ENCODE assay signal across 8 cellular contexts in genomic region chr2:156437272-156437671, GRCh38. TPM values are rescaled to one million over a fixed set of nuclear protein-coding genes. Genes with fewer than 3 reads are reported as not detected.
DNase-seq lines count a peak whose midpoint lies in the region; ATAC-seq and TF ChIP-seq lines count a peak whose summit lies in the region.

No MANE protein-coding gene starts in this region.

- H3K4me3 ChIP-seq in ACC112 (ENCODE audit: low read depth, low read length) (peak overlapping the region; percentile 85), WERI-Rb-1 (ENCODE audit: low read depth, low read length) (peak overlapping the region; percentile 89), left ventricle myocardium inferior (peak overlapping the region; percentile 86)

- H3K36me3 ChIP-seq in ACC112 (ENCODE audit: insufficient read depth, low read length) (0 out of 2 replicates have a peak, but pooled peaks cover 4% of the 10 kb centered on the region), WERI-Rb-1 (peaks cover 4% of the 10 kb centered on the region; the same call in 1 of the 2 replicates), left ventricle myocardium inferior (no peaks in the 10 kb centered on the region)

- intact Hi-C loops in left ventricle myocardium inferior (cut with micrococcal nuclease) = no loop called here

- DNase-seq in WERI-Rb-1 = no peak
- DNase-seq in left ventricle myocardium inferior = no peak
- DNase-seq in NCI-H2029 treated with DMSO at 0.1 percent for 48 hours (lab: John Stamatoyannopoulos, UW) = no peak
- DNase-seq in NCI-H1694 (lab: John Stamatoyannopoulos, UW) = no peak

- H3K27me3 Mint-ChIP-seq in stimulated activated memory B cell treated with anti-CD40 and anti-IgM and Interleukin-4, amounts not matched to agents 10 μg/mL and 1 μg/mL and 100 μg/mL, for 72 hours = no peaks in the 10 kb centered on the region

- H3K27ac ChIP-seq in ACC112 (ENCODE audit: low read depth, low read length) (peak overlapping the region; percentile 67), WERI-Rb-1 (no peak overlapping the region; the same call in 1 of the 2 replicates), left ventricle myocardium inferior (replicated peaks) (peak overlapping the region; percentile 100)

- H2AFZ ChIP-seq in ACC112 (ENCODE audit: low read length, unreplicated experiment) = no peak overlapping the region

- no peaks in the 10 kb centered on the region for H3K9me3 Mint-ChIP-seq in stimulated activated memory B cell treated with anti-CD40 and anti-IgM and Interleukin-4, amounts not matched to agents 10 μg/mL and 1 μg/mL and 100 μg/mL, for 72 hours

- H3K27me3 ChIP-seq in ACC112 (ENCODE audit: insufficient read depth, low read length) (no peaks in the 10 kb centered on the region), WERI-Rb-1 (ENCODE audit: insufficient read depth, low read depth, severe bottlenecking) (no peaks in the 10 kb centered on the region), left ventricle myocardium inferior (ENCODE audit: low read depth) (no peaks in the 10 kb centered on the region)

- no peaks in the 10 kb centered on the region for H3K9me3 ChIP-seq in WERI-Rb-1 (ENCODE audit: severe bottlenecking)
- no peaks in the 10 kb centered on the region for H3K9me3 ChIP-seq in left ventricle myocardium inferior (replicated peaks)

- H3K79me2 ChIP-seq in ACC112 (ENCODE audit: control insufficient read depth, insufficient read depth, low read length, unreplicated experiment) = peaks cover 53% of the 10 kb centered on the region

- no peak for TF ChIP-seq CTCF in WERI-Rb-1 (IDR thresholded peaks at IDR 0.05; ENCODE audit: low read depth, low read length)
- no peak for TF ChIP-seq CTCF in left ventricle myocardium inferior (IDR thresholded peaks at IDR 0.05; ENCODE audit: borderline replicate concordance)

- H3K4me1 Mint-ChIP-seq in stimulated activated memory B cell treated with anti-CD40 and anti-IgM and Interleukin-4, amounts not matched to agents 10 μg/mL and 1 μg/mL and 100 μg/mL, for 72 hours = peaks cover 25% of the 10 kb centered on the region

- peaks cover 16% of the 10 kb centered on the region for H3K36me3 Mint-ChIP-seq in stimulated activated memory B cell treated with anti-CD40 and anti-IgM and Interleukin-4, amounts not matched to agents 10 μg/mL and 1 μg/mL and 100 μg/mL, for 72 hours

- H3K4me3 Mint-ChIP-seq in stimulated activated memory B cell treated with anti-CD40 and anti-IgM and Interleukin-4, amounts not matched to agents 10 μg/mL and 1 μg/mL and 100 μg/mL, for 72 hours = peak overlapping the region; percentile 88

- H3K27ac Mint-ChIP-seq in stimulated activated memory B cell treated with anti-CD40 and anti-IgM and Interleukin-4, amounts not matched to agents 10 μg/mL and 1 μg/mL and 100 μg/mL, for 72 hours = peak overlapping the region; percentile 90

- ATAC-seq in GM18907 (IDR thresholded peaks at IDR 0.05; ENCODE audit: unreplicated experiment) = peak; percentile 12
- ATAC-seq in HG03097 (IDR thresholded peaks at IDR 0.05; ENCODE audit: low FRiP score, unreplicated experiment) = peak; percentile 29
- no peak for ATAC-seq in stimulated activated memory B cell treated with anti-CD40 and anti-IgM and Interleukin-4, amounts not matched to agents 10 μg/mL and 1 μg/mL and 100 μg/mL, for 72 hours

- H3K4me1 ChIP-seq in ACC112 (ENCODE audit: control insufficient read depth, insufficient read depth, low read length, unreplicated experiment) (peaks cover 24% of the 10 kb centered on the region), left ventricle myocardium inferior (peaks cover 37% of the 10 kb centered on the region)

RNA-seq across cellular contexts. Expression of gene GPD2, which starts 1.1 kb away (rescaled TPM):
- total RNA-seq in left ventricle myocardium inferior = 14.4 TPM
